Comparison of ENCODE assay signal across 13 cellular contexts in genomic region chr9:72154468-72155281, GRCh38. TPM values are rescaled to one million over a fixed set of nuclear protein-coding genes. Genes with fewer than 3 reads are reported as not detected.
DNase-seq lines count a peak whose midpoint lies in the region; ATAC-seq and TF ChIP-seq lines count a peak whose summit lies in the region.
"Had no signal": no experiment of that assay in that cellular context is flagged by ENCODE, and none has a peak within 500 bp of the region (broad histone marks: within the 10 kb centered on the region; RNA-seq: fewer than 3 reads in every experiment).

No MANE protein-coding gene starts in this region.

- POLR2A ChIA-PET in GM10248 (lab: Yijun Ruan, JAX): interaction anchor here (0.6 kb wide), 1 partner anchor 1001 kb away, joined by 3 read pairs; no protein-coding TSS in a partner anchor

- H3K9me2 ChIP-seq in GM23338 (ENCODE audit: insufficient read depth): no peaks in the 10 kb centered on the region

- H3K4me3 Mint-ChIP-seq in GM23338: no peak overlapping the region
- H3K4me3 Mint-ChIP-seq: activated naive CD8-positive, alpha-beta T cell treated with anti-CD3 and anti-CD28 coated beads for 36 hours; CD4-positive, alpha-beta memory T cell had no signal

- H3K36me3 ChIP-seq in duodenal mucosa (ENCODE audit: control insufficient read depth in 1 of 2, insufficient read depth in 2 of 2, low read length in 2 of 2) (peaks cover 0 to 11% of the 10 kb centered on the region in 2 donors), GM23338 (ENCODE audit: insufficient read depth) (no peaks in the 10 kb centered on the region)
- H3K36me3 ChIP-seq: gastroesophageal sphincter, SJCRH30 had no signal

- no peaks in the 10 kb centered on the region for H3K79me2 ChIP-seq in GM23338 (replicated peaks; ENCODE audit: insufficient read depth)

- ATAC-seq in GM21381 (IDR thresholded peaks at IDR 0.05; ENCODE audit: unreplicated experiment) (peak; percentile 89), HG03175 (IDR thresholded peaks at IDR 0.05; ENCODE audit: unreplicated experiment) (peak; percentile 90), SK-N-SH treated with all-trans-retinoic acid at 6 μM for 48 hours (no peak), GM23338 (no peak)
- ATAC-seq: gastroesophageal sphincter had no signal

- no peaks in the 10 kb centered on the region; the same call in 1 of the 3 replicates for H3K4me1 Mint-ChIP-seq in GM23338
- H3K4me1 Mint-ChIP-seq: activated naive CD8-positive, alpha-beta T cell treated with anti-CD3 and anti-CD28 coated beads for 36 hours had no signal

- H3K27ac ChIP-seq in duodenal mucosa (ENCODE audit: low read depth, low read length): peak overlapping the region; percentile 43
- no peak overlapping the region for H3K27ac ChIP-seq in GM23338 (ENCODE audit: low read depth)
- H3K27ac ChIP-seq: gastroesophageal sphincter, SJCRH30 had no signal

- H3K4me2 ChIP-seq in GM23338: no peak overlapping the region

- H2AFZ ChIP-seq in GM23338: no peak overlapping the region

- H3K27ac Mint-ChIP-seq in GM23338: no peak overlapping the region
- H3K27ac Mint-ChIP-seq: activated naive CD8-positive, alpha-beta T cell treated with anti-CD3 and anti-CD28 coated beads for 36 hours; CD4-positive, alpha-beta memory T cell had no signal

- peaks cover 0 to 3% of the 10 kb centered on the region in 2 donors for H3K27me3 ChIP-seq in duodenal mucosa (ENCODE audit: control insufficient read depth in 1 of 2, insufficient read depth in 2 of 2, low read length in 2 of 2)
- H3K27me3 ChIP-seq in GM23338 (ENCODE audit: insufficient read depth): peaks cover 16% of the 10 kb centered on the region
- H3K27me3 ChIP-seq: SJCRH30 had no signal

- H3K9ac ChIP-seq in duodenal mucosa (ENCODE audit: low read depth in 1 of 2, low read length in 2 of 2): peak overlapping the region in 1 of 2 donors; percentile 42

- H3K4me1 ChIP-seq in duodenal mucosa (ENCODE audit: control insufficient read depth in 1 of 2, insufficient read depth in 2 of 2, low read length in 2 of 2) (peaks cover 10 to 28% of the 10 kb centered on the region in 2 donors), GM23338 (ENCODE audit: insufficient read depth) (no peaks in the 10 kb centered on the region)
- H3K4me1 ChIP-seq: SJCRH30 had no signal

- CTCF ChIA-PET in GM10248 (lab: Yijun Ruan, JAX): interaction anchor here (1.1 kb wide), 1 partner anchor 10 kb away, joined by 3 read pairs; no protein-coding TSS in a partner anchor

- no peaks in the 10 kb centered on the region for H4K20me1 ChIP-seq in GM23338 (replicated peaks; ENCODE audit: insufficient read depth)

- DNase-seq in GM10248 (ENCODE audit: extremely low spot score) (peak; percentile 41), NCI-H345 treated with DMSO at 0.1 percent for 48 hours (lab: John Stamatoyannopoulos, UW; ENCODE audit: unreplicated experiment) (no peak), GM23338 (ENCODE audit: low spot score) (no peak)
- DNase-seq in activated CD4-positive, CD25-positive, alpha-beta regulatory T cell treated with anti-CD3 and anti-CD28 coated beads, Interleukin-2, amount 50 U/mL, for 72 hours: no peak
- DNase-seq: activated naive CD8-positive, alpha-beta T cell treated with anti-CD3 and anti-CD28 coated beads for 36 hours; CD4-positive, alpha-beta memory T cell; IMR-90; SJCRH30 had no signal

- H3K4me3 ChIP-seq in duodenal mucosa (ENCODE audit: low read depth in 1 of 2, low read length in 2 of 2): peak overlapping the region; percentile 17 to 41
- H3K4me3 ChIP-seq in GM23338: no peak overlapping the region
- H3K4me3 ChIP-seq: gastroesophageal sphincter, SJCRH30 had no signal

- TF ChIP-seq CTCF in GM10248 (IDR thresholded peaks at IDR 0.05; ENCODE audit: control extremely low read depth, extremely low read depth, low read depth, missing control alignments): no peak
- no peak for TF ChIP-seq CTCF in GM23338 (conservative IDR thresholded peaks at IDR 0.05; ENCODE audit: low read depth in 2 of 2)

- H3K27me3 Mint-ChIP-seq in GM23338 (ENCODE audit: insufficient read depth, low read depth, poor library complexity): peaks cover 13% of the 10 kb centered on the region

- no peaks in the 10 kb centered on the region for H3K36me3 Mint-ChIP-seq in GM23338 (ENCODE audit: low read depth)
- H3K36me3 Mint-ChIP-seq: activated naive CD8-positive, alpha-beta T cell treated with anti-CD3 and anti-CD28 coated beads for 36 hours; CD4-positive, alpha-beta memory T cell had no signal

- H3F3A ChIP-seq in GM23338 (replicated peaks; ENCODE audit: low read depth): no peaks in the 10 kb centered on the region

- no peaks in the 10 kb centered on the region for H3K9me3 ChIP-seq in duodenal mucosa (ENCODE audit: control insufficient read depth in 1 of 2, low read length in 2 of 2)
- H3K9me3 ChIP-seq: gastroesophageal sphincter, SJCRH30 had no signal

- no peaks in the 10 kb centered on the region for H3K9me3 Mint-ChIP-seq in GM23338

TF ChIP-seq in SK-N-SH treated with all-trans-retinoic acid at 6 μM for 48 hours, 23 proteins besides CTCF, POLR2A, EP300 and RAD21:
- TF ChIP-seq OSR1 (CRISPR knock-in tag; IDR thresholded peaks at IDR 0.05) (no peak), ZNF8 (CRISPR knock-in tag; IDR thresholded peaks at IDR 0.05) (no peak), ZNF70 (CRISPR knock-in tag; IDR thresholded peaks at IDR 0.05) (no peak), ESRRG (CRISPR knock-in tag; IDR thresholded peaks at IDR 0.05) (no peak), CSDC2 (CRISPR knock-in tag; IDR thresholded peaks at IDR 0.05) (no peak), SNAI2 (CRISPR knock-in tag; IDR thresholded peaks at IDR 0.05) (no peak), TOX (CRISPR knock-in tag; IDR thresholded peaks at IDR 0.05; ENCODE audit: borderline replicate concordance) (no peak)

TF ChIP-seq in GM23338, 12 proteins besides CTCF, POLR2A, EP300 and RAD21 (continues in another document):
- TF ChIP-seq NANOG (IDR thresholded peaks at IDR 0.05; ENCODE audit: borderline replicate concordance) (no peak), ZNF462 (CRISPR knock-in tag; IDR thresholded peaks at IDR 0.05) (no peak), ZNF114 (CRISPR knock-in tag; IDR thresholded peaks at IDR 0.05) (no peak), JUNB (IDR thresholded peaks at IDR 0.05; ENCODE audit: unreplicated experiment) (no peak), EZH2phosphoT487 (IDR thresholded peaks at IDR 0.05; ENCODE audit: unreplicated experiment) (no peak), CREB1 (CRISPR knock-in tag; IDR thresholded peaks at IDR 0.05; ENCODE audit: low read depth) (no peak), STAT1 (IDR thresholded peaks at IDR 0.05; ENCODE audit: unreplicated experiment) (no peak)

RNA-seq across cellular contexts. Expression of gene GDA, which starts 5.4 kb away (rescaled TPM):
- 4.1 and 5.8 TPM in 2 replicates for total RNA-seq in GM23338 (2014; rRNA removed; shearing (Covaris generic))
- 3.2 and 4.0 TPM in 2 replicates for polyA plus RNA-seq in GM23338 (2016; fragmentation: Nextera tagmentation; extraction: Ambion mirVana)
- total RNA-seq: activated naive CD8-positive, alpha-beta T cell treated with anti-CD3 and anti-CD28 coated beads for 36 hours; CD4-positive, alpha-beta memory T cell; gastroesophageal sphincter; IMR-90; SJCRH30 had no signal
- polyA plus RNA-seq: CD4-positive, alpha-beta memory T cell; IMR-90 had no signal

Comparison
In these comparisons a context has a peak if more than half of its experiments do, and no peak if none do; other contexts are left out.
1. ATAC-seq: peak in GM21381 (single experiment) and HG03175 (single experiment); none in SK-N-SH treated with all-trans-retinoic acid at 6 μM for 48 hours (single experiment) and GM23338 (single experiment).